14 cellular contexts compared by ENCODE assay signal in the genomic region with DNA sequence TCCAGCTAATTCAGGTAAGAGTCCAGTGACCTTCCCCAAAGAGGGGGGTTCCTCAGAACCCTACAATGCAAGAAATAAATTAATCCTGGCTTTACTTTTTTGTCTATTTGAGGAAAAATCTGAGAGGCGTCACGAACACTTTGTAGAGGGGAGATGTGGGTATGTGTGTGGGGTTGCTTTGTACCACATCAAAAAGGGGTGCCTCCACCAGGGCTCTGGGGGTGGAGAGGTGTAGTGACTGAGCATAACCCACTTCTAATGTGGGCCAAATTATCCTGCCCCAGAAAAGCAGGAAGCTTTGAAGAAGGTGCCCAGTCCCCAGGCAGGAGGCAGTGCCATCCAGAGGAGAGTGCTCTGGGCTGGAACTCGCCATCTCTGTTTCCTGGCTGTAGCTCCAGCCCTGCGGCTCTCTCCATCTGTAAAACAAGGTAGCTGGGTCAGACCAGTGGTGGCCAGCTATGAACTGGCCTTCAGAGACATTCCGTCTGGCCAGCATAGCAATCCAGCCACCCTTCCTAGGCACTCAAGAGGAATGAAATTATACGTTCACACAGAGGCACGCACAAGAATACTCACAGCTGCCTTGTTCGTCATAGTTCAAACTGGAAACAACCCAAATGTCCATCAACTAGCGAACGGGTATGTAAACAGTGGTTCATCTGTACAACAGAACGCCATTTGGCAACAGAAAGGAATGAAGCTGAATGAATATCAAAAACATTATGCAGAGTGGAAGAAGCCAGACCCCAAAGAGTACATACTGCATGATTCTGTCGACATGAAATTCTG. TPM values are rescaled to one million over a fixed set of nuclear protein-coding genes. Genes with fewer than 3 reads are reported as not detected.
DNase-seq lines count a peak whose midpoint lies in the region; FAIRE-seq and TF ChIP-seq lines count a peak whose summit lies in the region.
"Had no signal": no experiment of that assay in that cellular context is flagged by ENCODE, and none has a peak within 500 bp of the region (broad histone marks: within the 10 kb centered on the region; RNA-seq: fewer than 3 reads in every experiment).

No MANE protein-coding gene starts in this region.

- H3K27me3 Mint-ChIP-seq in astrocyte (ENCODE audit: low read depth, unreplicated experiment) (peaks cover 42% of the 10 kb centered on the region), CD14-positive monocyte (ENCODE audit: low read depth in 3 of 3) (peaks cover 0 to 8% (median 8%) of the 10 kb centered on the region in 3 donors)

- H3K4me2 ChIP-seq in astrocyte (ENCODE audit: low read length): no peak overlapping the region
- H3K4me2 ChIP-seq: BLaER1 treated with 17β-estradiol and CSF1 and Interleukin-3, amounts not matched to agents 10 nM and 100 nM had no signal

- H3K36me3 Mint-ChIP-seq in astrocyte (ENCODE audit: low read depth, unreplicated experiment) (no peaks in the 10 kb centered on the region), CD14-positive monocyte (peaks cover 0 to 5% of the 10 kb centered on the region in 2 donors)

- H3K4me3 Mint-ChIP-seq in astrocyte (ENCODE audit: unreplicated experiment) (no peak overlapping the region), CD14-positive monocyte (no peak overlapping the region)

- H3K4me3 ChIP-seq in AG04450 (ENCODE audit: low read depth, low read length): no peak overlapping the region
- no peak overlapping the region for H3K4me3 ChIP-seq in astrocyte (ENCODE audit: insufficient read depth, low read depth, low read length)
- H3K4me3 ChIP-seq: BLaER1 treated with 17β-estradiol and CSF1 and Interleukin-3, amounts not matched to agents 10 nM and 100 nM had no signal

- POLR2A ChIA-PET in AG04450 (lab: Yijun Ruan, JAX): interaction anchor here (1.0 to 1.4 kb wide), 6 partner anchors 21 to 357 kb away, joined by 3 to 4 read pairs (median 4); no protein-coding TSS in a partner anchor

- no peak for FAIRE-seq in astrocyte (lab: Jason Lieb, UNC)
- FAIRE-seq: endometrium had no signal

- H3K4me1 ChIP-seq in astrocyte (ENCODE audit: insufficient read depth, low read length): no peaks in the 10 kb centered on the region
- H3K4me1 ChIP-seq: parathyroid adenoma had no signal

- intact Hi-C loops in CD14-positive monocyte (cut with micrococcal nuclease): loop anchor here in 1 of 2 donors (5.0 kb wide), 1 partner anchor 86 kb away; no protein-coding TSS in a partner anchor

- H3K79me2 ChIP-seq in astrocyte (ENCODE audit: insufficient read depth, low read length): no peaks in the 10 kb centered on the region
- H3K79me2 ChIP-seq: parathyroid adenoma had no signal

- peak overlapping the region; percentile 87 for H3K27ac ChIP-seq in AG04450 (ENCODE audit: low read depth, low read length)
- no peak overlapping the region for H3K27ac ChIP-seq in astrocyte (ENCODE audit: low read depth, low read length)
- H3K27ac ChIP-seq: BLaER1 treated with 17β-estradiol and CSF1 and Interleukin-3, amounts not matched to agents 10 nM and 100 nM; parathyroid adenoma had no signal

- H3K4me1 Mint-ChIP-seq in astrocyte (ENCODE audit: low read depth, unreplicated experiment) (no peaks in the 10 kb centered on the region), CD14-positive monocyte (peaks cover 17% of the 10 kb centered on the region)

- no peak overlapping the region for H2AFZ ChIP-seq in astrocyte (ENCODE audit: low read depth, low read length)
- H2AFZ ChIP-seq: parathyroid adenoma had no signal

- no peaks in the 10 kb centered on the region for H4K20me1 ChIP-seq in astrocyte (ENCODE audit: insufficient read depth, low read length)
- H4K20me1 ChIP-seq: BLaER1 treated with 17β-estradiol and CSF1 and Interleukin-3, amounts not matched to agents 10 nM and 100 nM had no signal

- TF ChIP-seq CTCF in AG04450 (IDR thresholded peaks at IDR 0.05; ENCODE audit: low read depth, low read length) (0 out of 2 replicates have a peak, but pooled peaks have one; percentile 2), astrocyte (IDR thresholded peaks at IDR 0.05; ENCODE audit: insufficient read depth, low read depth, low read length) (no peak), CD14-positive monocyte (IDR thresholded peaks at IDR 0.05) (no peak)

- H3K9ac ChIP-seq in astrocyte (ENCODE audit: low read length): no peak overlapping the region
- H3K9ac ChIP-seq: BLaER1 treated with 17β-estradiol and CSF1 and Interleukin-3, amounts not matched to agents 10 nM and 100 nM; parathyroid adenoma had no signal

- no peaks in the 10 kb centered on the region for H3K36me3 ChIP-seq in astrocyte (ENCODE audit: insufficient read depth, low read length)

- CTCF ChIA-PET in AG04450 (lab: Charles Lee): interaction anchor here (0.7 to 6.6 kb wide), 8 partner anchors 10 to 108 kb away, joined by 3 to 237 read pairs (median 6); no protein-coding TSS in a partner anchor

- H3K27me3 ChIP-seq in AG04450 (ENCODE audit: control insufficient read depth, insufficient read depth, low read length) (peaks cover 10% of the 10 kb centered on the region), astrocyte (ENCODE audit: insufficient read depth, low read length) (peaks cover 16% of the 10 kb centered on the region)
- H3K27me3 ChIP-seq: BLaER1 treated with 17β-estradiol and CSF1 and Interleukin-3, amounts not matched to agents 10 nM and 100 nM had no signal

- DNase-seq in AG04450 (ENCODE audit: low read depth, low spot score) (peak; percentile 89), ELR (ENCODE audit: low read depth) (peak; percentile 13), astrocyte (ENCODE audit: low read depth) (peak; percentile 80), iris pigment epithelial cell (ENCODE audit: low read depth) (peak; percentile 94), LoVo (ENCODE audit: low spot score) (no peak), CD14-positive monocyte (ENCODE audit: low spot score) (no peak), occipital lobe (lab: John Stamatoyannopoulos, UW) (no peak)
- DNase-seq in activated CD4-positive, alpha-beta T cell treated with anti-CD3 and anti-CD28 coated beads for 1 hour: no peak
- DNase-seq: amygdala, mammary epithelial cell, RPMI8226 had no signal

- H3K9me3 Mint-ChIP-seq in astrocyte (ENCODE audit: unreplicated experiment) (peaks cover 2% of the 10 kb centered on the region), CD14-positive monocyte (peaks cover 0 to 2% (median 0%) of the 10 kb centered on the region in 7 donors)

- no peaks in the 10 kb centered on the region; the same call in 1 of the 2 replicates for H3K9me3 ChIP-seq in AG04450 (ENCODE audit: control insufficient read depth, insufficient read depth, low read length)
- no peaks in the 10 kb centered on the region for H3K9me3 ChIP-seq in astrocyte (ENCODE audit: insufficient read depth, low read depth, low read length)
- H3K9me3 ChIP-seq: BLaER1 treated with 17β-estradiol and CSF1 and Interleukin-3, amounts not matched to agents 10 nM and 100 nM had no signal

- H3K27ac Mint-ChIP-seq in astrocyte (ENCODE audit: unreplicated experiment): no peak overlapping the region
- no peak overlapping the region for H3K27ac Mint-ChIP-seq in CD14-positive monocyte

RNA-seq across cellular contexts. Expression of a gene that starts 45.4 kb away (rescaled TPM):
- polyA plus RNA-seq in AG04450 (2011; rRNA removed) (5.9 and 6.2 TPM in 2 replicates), CD14-positive monocyte (100 to 1,000 TPM; 436 to 761 TPM)
- polyA minus RNA-seq in AG04450 (2011; rRNA and poly(A)+ RNA removed): 8.9 and 12.5 TPM in 2 replicates
- total RNA-seq in astrocyte (0.09 TPM in 1 of 2 replicates, not detected in the other), occipital lobe (3.1 TPM)

RNA-seq across cellular contexts. Expression of a gene that starts 58.3 kb away (rescaled TPM):
- 0.22 and 0.27 TPM in 2 replicates for polyA plus RNA-seq in AG04450 (2011; rRNA removed)
- 0.04 and 0.51 TPM in 2 replicates for polyA minus RNA-seq in AG04450 (2011; rRNA and poly(A)+ RNA removed)
- 0.16 and 0.22 TPM in 2 replicates for total RNA-seq in astrocyte
- polyA plus RNA-seq in CD14-positive monocyte: 10 to 100 TPM; 11.8 to 11.9 TPM
- total RNA-seq in occipital lobe: not detected
- total RNA-seq: mammary epithelial cell had no signal

Comparison
In these comparisons a context has a peak if more than half of its experiments do, and no peak if none do; other contexts are left out.
1. DNase-seq: peak in AG04450 (single experiment), ELR (single experiment), astrocyte (single experiment) and iris pigment epithelial cell (single experiment); none in LoVo (single experiment), CD14-positive monocyte (single experiment), occipital lobe (single experiment) and activated CD4-positive, alpha-beta T cell treated with anti-CD3 and anti-CD28 coated beads for 1 hour (single experiment).